In genomic region chr10:131885391-131886165, GRCh38 we compare ENCODE assay signal across 1 cellular context.
TF ChIP-seq lines count a peak whose summit lies in the region.

No MANE protein-coding gene starts in this region.

TF ChIP-seq in HepG2, 621 proteins besides CTCF, POLR2A, EP300 and RAD21 (continued from another document):
- TF ChIP-seq AFF4 (CRISPR knock-in tag; IDR thresholded peaks at IDR 0.05) (no peak), HINFP (CRISPR knock-in tag; IDR thresholded peaks at IDR 0.05; ENCODE audit: low read depth) (no peak), NFAT5 (CRISPR knock-in tag; IDR thresholded peaks at IDR 0.05) (no peak), TOE1 (CRISPR knock-in tag; IDR thresholded peaks at IDR 0.05) (no peak), ZNF124 (CRISPR knock-in tag; IDR thresholded peaks at IDR 0.05) (0 out of 2 replicates have a peak, but pooled peaks have one; percentile 29), ZSCAN20 (CRISPR knock-in tag; IDR thresholded peaks at IDR 0.05; ENCODE audit: borderline replicate concordance) (no peak), SP5 (CRISPR knock-in tag; IDR thresholded peaks at IDR 0.05; ENCODE audit: borderline replicate concordance, low read depth) (no peak), ZSCAN12 (CRISPR knock-in tag; IDR thresholded peaks at IDR 0.05) (no peak), ZBTB43 (CRISPR knock-in tag; conservative IDR thresholded peaks at IDR 0.05) (no peak), ZBTB2 (CRISPR knock-in tag; IDR thresholded peaks at IDR 0.05; ENCODE audit: low read depth) (no peak), CENPT (CRISPR knock-in tag; IDR thresholded peaks at IDR 0.05; ENCODE audit: low read depth) (no peak), PLSCR1 (CRISPR knock-in tag; IDR thresholded peaks at IDR 0.05; ENCODE audit: borderline replicate concordance) (no peak), ZNF34 (CRISPR knock-in tag; IDR thresholded peaks at IDR 0.05; ENCODE audit: borderline replicate concordance) (no peak), POLR2AphosphoS5 (IDR thresholded peaks at IDR 0.05; ENCODE audit: low read depth, low read length) (no peak), PLRG1 (conservative IDR thresholded peaks at IDR 0.05) (no peak), ZNF337 (CRISPR knock-in tag; IDR thresholded peaks at IDR 0.05; ENCODE audit: borderline replicate concordance, low read depth) (no peak), ARNTL (CRISPR knock-in tag; IDR thresholded peaks at IDR 0.05) (no peak), GTF2F1 (IDR thresholded peaks at IDR 0.05; ENCODE audit: low read length) (no peak), ZNF766 (CRISPR knock-in tag; IDR thresholded peaks at IDR 0.05; ENCODE audit: borderline replicate concordance) (no peak), TCF12 (IDR thresholded peaks at IDR 0.05) (no peak), TCF12 (CRISPR knock-in tag; IDR thresholded peaks at IDR 0.05) (no peak), ATF7 (IDR thresholded peaks at IDR 0.05) (no peak), ATF7 (CRISPR knock-in tag; IDR thresholded peaks at IDR 0.05) (no peak), ZNF101 (CRISPR knock-in tag; IDR thresholded peaks at IDR 0.05; ENCODE audit: borderline replicate concordance, low read depth) (no peak), MTF2 (CRISPR knock-in tag; IDR thresholded peaks at IDR 0.05; ENCODE audit: borderline replicate concordance) (no peak; the same call in 1 of the 2 replicates), U2AF1 (optimal IDR thresholded peaks at IDR 0.05; ENCODE audit: low read depth, low read length) (no peak)
- TF ChIP-seq, protein P1, sequence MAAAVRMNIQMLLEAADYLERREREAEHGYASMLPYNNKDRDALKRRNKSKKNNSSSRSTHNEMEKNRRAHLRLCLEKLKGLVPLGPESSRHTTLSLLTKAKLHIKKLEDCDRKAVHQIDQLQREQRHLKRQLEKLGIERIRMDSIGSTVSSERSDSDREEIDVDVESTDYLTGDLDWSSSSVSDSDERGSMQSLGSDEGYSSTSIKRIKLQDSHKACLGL (CRISPR knock-in tag; IDR thresholded peaks at IDR 0.05), result no peak
- TF ChIP-seq, protein P2, sequence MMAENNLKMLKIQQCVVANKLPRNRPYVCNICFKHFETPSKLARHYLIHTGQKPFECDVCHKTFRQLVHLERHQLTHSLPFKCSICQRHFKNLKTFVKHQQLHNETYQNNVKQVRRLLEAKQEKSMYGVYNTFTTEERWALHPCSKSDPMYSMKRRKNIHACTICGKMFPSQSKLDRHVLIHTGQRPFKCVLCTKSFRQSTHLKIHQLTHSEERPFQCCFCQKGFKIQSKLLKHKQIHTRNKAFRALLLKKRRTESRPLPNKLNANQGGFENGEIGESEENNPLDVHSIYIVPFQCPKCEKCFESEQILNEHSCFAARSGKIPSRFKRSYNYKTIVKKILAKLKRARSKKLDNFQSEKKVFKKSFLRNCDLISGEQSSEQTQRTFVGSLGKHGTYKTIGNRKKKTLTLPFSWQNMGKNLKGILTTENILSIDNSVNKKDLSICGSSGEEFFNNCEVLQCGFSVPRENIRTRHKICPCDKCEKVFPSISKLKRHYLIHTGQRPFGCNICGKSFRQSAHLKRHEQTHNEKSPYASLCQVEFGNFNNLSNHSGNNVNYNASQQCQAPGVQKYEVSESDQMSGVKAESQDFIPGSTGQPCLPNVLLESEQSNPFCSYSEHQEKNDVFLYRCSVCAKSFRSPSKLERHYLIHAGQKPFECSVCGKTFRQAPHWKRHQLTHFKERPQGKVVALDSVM (CRISPR knock-in tag; IDR thresholded peaks at IDR 0.05), result no peak
- TF ChIP-seq, protein P3, sequence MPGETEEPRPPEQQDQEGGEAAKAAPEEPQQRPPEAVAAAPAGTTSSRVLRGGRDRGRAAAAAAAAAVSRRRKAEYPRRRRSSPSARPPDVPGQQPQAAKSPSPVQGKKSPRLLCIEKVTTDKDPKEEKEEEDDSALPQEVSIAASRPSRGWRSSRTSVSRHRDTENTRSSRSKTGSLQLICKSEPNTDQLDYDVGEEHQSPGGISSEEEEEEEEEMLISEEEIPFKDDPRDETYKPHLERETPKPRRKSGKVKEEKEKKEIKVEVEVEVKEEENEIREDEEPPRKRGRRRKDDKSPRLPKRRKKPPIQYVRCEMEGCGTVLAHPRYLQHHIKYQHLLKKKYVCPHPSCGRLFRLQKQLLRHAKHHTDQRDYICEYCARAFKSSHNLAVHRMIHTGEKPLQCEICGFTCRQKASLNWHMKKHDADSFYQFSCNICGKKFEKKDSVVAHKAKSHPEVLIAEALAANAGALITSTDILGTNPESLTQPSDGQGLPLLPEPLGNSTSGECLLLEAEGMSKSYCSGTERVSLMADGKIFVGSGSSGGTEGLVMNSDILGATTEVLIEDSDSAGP (CRISPR knock-in tag; IDR thresholded peaks at IDR 0.05; ENCODE audit: borderline replicate concordance), result peak; percentile 36; the same call in 1 of the 2 replicates
- TF ChIP-seq, protein P4, sequence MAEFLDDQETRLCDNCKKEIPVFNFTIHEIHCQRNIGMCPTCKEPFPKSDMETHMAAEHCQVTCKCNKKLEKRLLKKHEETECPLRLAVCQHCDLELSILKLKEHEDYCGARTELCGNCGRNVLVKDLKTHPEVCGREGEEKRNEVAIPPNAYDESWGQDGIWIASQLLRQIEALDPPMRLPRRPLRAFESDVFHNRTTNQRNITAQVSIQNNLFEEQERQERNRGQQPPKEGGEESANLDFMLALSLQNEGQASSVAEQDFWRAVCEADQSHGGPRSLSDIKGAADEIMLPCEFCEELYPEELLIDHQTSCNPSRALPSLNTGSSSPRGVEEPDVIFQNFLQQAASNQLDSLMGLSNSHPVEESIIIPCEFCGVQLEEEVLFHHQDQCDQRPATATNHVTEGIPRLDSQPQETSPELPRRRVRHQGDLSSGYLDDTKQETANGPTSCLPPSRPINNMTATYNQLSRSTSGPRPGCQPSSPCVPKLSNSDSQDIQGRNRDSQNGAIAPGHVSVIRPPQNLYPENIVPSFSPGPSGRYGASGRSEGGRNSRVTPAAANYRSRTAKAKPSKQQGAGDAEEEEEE (CRISPR knock-in tag; IDR thresholded peaks at IDR 0.05; ENCODE audit: borderline replicate concordance), result no peak
